ENCODE assay signal across 9 cellular contexts in genomic region chr7:25862254-25862992, GRCh38.
DNase-seq lines count a peak whose midpoint lies in the region; ATAC-seq and TF ChIP-seq lines count a peak whose summit lies in the region.
"Had no signal": no experiment of that assay in that cellular context is flagged by ENCODE, and none has a peak within 500 bp of the region (broad histone marks: within the 10 kb centered on the region; RNA-seq: fewer than 3 reads in every experiment).

No MANE protein-coding gene starts in this region.

- no peaks in the 10 kb centered on the region for H3K9me3 Mint-ChIP-seq in T-helper 1 cell treated with Interleukin-12 subunit alpha and Interleukin-12 subunit beta and Interleukin-4 antibody, amounts not matched to agents 30 μg/mL and 1 μg/mL, for 36 hours

- H3K9me3 ChIP-seq in right atrium auricular region (peaks cover 0 to 8% of the 10 kb centered on the region in 2 donors), adrenal gland (replicated peaks in 1 of 3) (no peaks in the 10 kb centered on the region)

- peaks cover 34% of the 10 kb centered on the region for H3K4me1 Mint-ChIP-seq in T-helper 1 cell treated with Interleukin-12 subunit alpha and Interleukin-12 subunit beta and Interleukin-4 antibody, amounts not matched to agents 30 μg/mL and 1 μg/mL, for 36 hours (ENCODE audit: low read depth)

- 3 to 6% (median 5%) methylated on average over 33 to 45 of the region's 45 CpGs for WGBS in adrenal gland, 4 donors

- H3K4me3 ChIP-seq in right atrium auricular region (no peak overlapping the region), adrenal gland (no peak overlapping the region)

- peak; percentile 88 for DNase-seq in Right ventricle myocardium inferior (ENCODE audit: missing footprints)
- DNase-seq in right atrium auricular region (ENCODE audit: low spot score), result no peak
- DNase-seq in NCI-H146 treated with DMSO at 0.1 percent for 48 hours (lab: John Stamatoyannopoulos, UW; ENCODE audit: unreplicated experiment), result peak; percentile 100
- DNase-seq in adrenal gland, result peak; percentile 70 to 94 (median 77)
- peak; percentile 99 for DNase-seq in iPS DF 4.7 (ENCODE audit: extremely low read depth, low spot score)
- peak; percentile 22 to 50 for DNase-seq in stimulated activated CD4-positive, alpha-beta T cell treated with anti-CD3 and anti-CD28 coated beads, Interleukin-15, amount 100 ng/mL, for 1 hour (ENCODE audit: low read depth in 1 of 2, low spot score in 1 of 2)

- H3K27me3 Mint-ChIP-seq in T-helper 1 cell treated with Interleukin-12 subunit alpha and Interleukin-12 subunit beta and Interleukin-4 antibody, amounts not matched to agents 30 μg/mL and 1 μg/mL, for 36 hours (ENCODE audit: low read depth), result peaks cover 75% of the 10 kb centered on the region

- TF ChIP-seq CTCF in right atrium auricular region (IDR thresholded peaks at IDR 0.05) (no peak), adrenal gland (IDR thresholded peaks at IDR 0.05) (no peak)

- peak overlapping the region; percentile 85 for H3K27ac Mint-ChIP-seq in T-helper 1 cell treated with Interleukin-12 subunit alpha and Interleukin-12 subunit beta and Interleukin-4 antibody, amounts not matched to agents 30 μg/mL and 1 μg/mL, for 36 hours

- H3K27ac ChIP-seq in right atrium auricular region, result no peak overlapping the region
- H3K27ac ChIP-seq in adrenal gland, result no peak overlapping the region
- H3K27ac ChIP-seq: C4-2B had no signal

- peaks cover 76 to 88% of the 10 kb centered on the region in 2 donors for H3K27me3 ChIP-seq in right atrium auricular region
- peaks cover 100% of the 10 kb centered on the region for H3K27me3 ChIP-seq in adrenal gland

- intact Hi-C loops in Right ventricle myocardium inferior (cut with DNase I), result no loop called here
- intact Hi-C loops in adrenal gland (cut with DNase I), result no loop called here

- no peak for TF ChIP-seq POLR2A in adrenal gland (IDR thresholded peaks at IDR 0.05)

- ATAC-seq in Right ventricle myocardium inferior, result peak; percentile 86
- ATAC-seq in HG02970 (IDR thresholded peaks at IDR 0.05; ENCODE audit: low FRiP score, unreplicated experiment), result peak; percentile 94

- peaks cover 5% of the 10 kb centered on the region for H3K36me3 Mint-ChIP-seq in T-helper 1 cell treated with Interleukin-12 subunit alpha and Interleukin-12 subunit beta and Interleukin-4 antibody, amounts not matched to agents 30 μg/mL and 1 μg/mL, for 36 hours (ENCODE audit: low read depth)

- no peaks in the 10 kb centered on the region for H3K36me3 ChIP-seq in right atrium auricular region
- H3K36me3 ChIP-seq in adrenal gland (replicated peaks in 1 of 2), result no peaks in the 10 kb centered on the region

- peaks cover 0 to 11% of the 10 kb centered on the region in 2 donors for H3K4me1 ChIP-seq in right atrium auricular region
- H3K4me1 ChIP-seq in adrenal gland (replicated peaks in 1 of 2), result no peaks in the 10 kb centered on the region

- H3K4me3 Mint-ChIP-seq in T-helper 1 cell treated with Interleukin-12 subunit alpha and Interleukin-12 subunit beta and Interleukin-4 antibody, amounts not matched to agents 30 μg/mL and 1 μg/mL, for 36 hours, result peak overlapping the region; percentile 79
